1 cellular context compared by ENCODE assay signal in genomic region chr11:58578136-58578634, GRCh38.
TF ChIP-seq lines count a peak whose summit lies in the region.

No MANE protein-coding gene starts in this region.

TF ChIP-seq in K562, 482 proteins besides CTCF, POLR2A, EP300 and RAD21 (continued from another document and continues in another):
- TF ChIP-seq ARHGAP35 (IDR thresholded peaks at IDR 0.05; ENCODE audit: partially characterized antibody) = no peak
- TF ChIP-seq SUPT5H (IDR thresholded peaks at IDR 0.05) = no peak
- TF ChIP-seq MEF2A (IDR thresholded peaks at IDR 0.05; ENCODE audit: control insufficient read depth, low read depth, low read length) = no peak
- TF ChIP-seq DPF2 (IDR thresholded peaks at IDR 0.05) = 0 out of 2 replicates have a peak, but pooled peaks have one; percentile 12
- no peak for TF ChIP-seq ETS2 (tag; IDR thresholded peaks at IDR 0.05; ENCODE audit: borderline replicate concordance, poor library complexity, severe bottlenecking)
- TF ChIP-seq CBFA2T3 (IDR thresholded peaks at IDR 0.05) = no peak
- TF ChIP-seq EP400 (IDR thresholded peaks at IDR 0.05) = no peak
- TF ChIP-seq NFATC3 (IDR thresholded peaks at IDR 0.05) = no peak
- no peak for TF ChIP-seq ZNF232 (CRISPR knock-in tag; IDR thresholded peaks at IDR 0.05)
- TF ChIP-seq ADNP (tag; IDR thresholded peaks at IDR 0.05) = no peak
- no peak for TF ChIP-seq ZNF146 (CRISPR knock-in tag; IDR thresholded peaks at IDR 0.05; ENCODE audit: unreplicated experiment)
- TF ChIP-seq PKNOX1 (IDR thresholded peaks at IDR 0.05) = no peak
- TF ChIP-seq ZNF668 (CRISPR knock-in tag; IDR thresholded peaks at IDR 0.05) = no peak
- TF ChIP-seq RBM22 (IDR thresholded peaks at IDR 0.05; ENCODE audit: low read depth, low read length, poor library complexity, severe bottlenecking) = no peak
- 0 out of 2 replicates have a peak, but pooled peaks have one; percentile 21 for TF ChIP-seq MAX (CRISPR knock-in tag; IDR thresholded peaks at IDR 0.05)
- TF ChIP-seq ZNF695 (CRISPR knock-in tag; IDR thresholded peaks at IDR 0.05) = no peak
- no peak for TF ChIP-seq HIVEP1 (CRISPR knock-in tag; IDR thresholded peaks at IDR 0.05)
- TF ChIP-seq NR1H2 (CRISPR knock-in tag; IDR thresholded peaks at IDR 0.05) = no peak
- no peak for TF ChIP-seq NR2F6 (CRISPR knock-in tag; IDR thresholded peaks at IDR 0.05)
- TF ChIP-seq ELF4 (CRISPR knock-in tag; IDR thresholded peaks at IDR 0.05) = no peak
- no peak for TF ChIP-seq LARP7 (IDR thresholded peaks at IDR 0.05)
- TF ChIP-seq CREB3 (tag; conservative IDR thresholded peaks at IDR 0.05; ENCODE audit: low read depth) = no peak
- no peak for TF ChIP-seq ZFP30 (CRISPR knock-in tag; IDR thresholded peaks at IDR 0.05; ENCODE audit: borderline replicate concordance)
- no peak for TF ChIP-seq TRIM28 (IDR thresholded peaks at IDR 0.05)
- TF ChIP-seq AFF4 (CRISPR knock-in tag; IDR thresholded peaks at IDR 0.05) = no peak
- TF ChIP-seq CCAR2 (IDR thresholded peaks at IDR 0.05; ENCODE audit: low read depth, low read length) = no peak
- no peak for TF ChIP-seq ZNF77 (CRISPR knock-in tag; IDR thresholded peaks at IDR 0.05)
- TF ChIP-seq TRIM25 (IDR thresholded peaks at IDR 0.05; ENCODE audit: borderline replicate concordance) = no peak
- no peak for TF ChIP-seq HNRNPL (IDR thresholded peaks at IDR 0.05; ENCODE audit: low read depth, low read length)
- TF ChIP-seq SMC3 (conservative IDR thresholded peaks at IDR 0.05; ENCODE audit: insufficient read depth, low read depth, low read length) = no peak
- TF ChIP-seq ZNF592 (IDR thresholded peaks at IDR 0.05) = peak; percentile 61
- TF ChIP-seq SMARCE1 (IDR thresholded peaks at IDR 0.05) = no peak
- no peak for TF ChIP-seq KLF16 (IDR thresholded peaks at IDR 0.05)
- peak; percentile 68; the same call in 1 of the 2 replicates for TF ChIP-seq CREB1 (IDR thresholded peaks at IDR 0.05)
- TF ChIP-seq CREB1 (CRISPR knock-in tag; IDR thresholded peaks at IDR 0.05) = no peak
- no peak for TF ChIP-seq MCM7 (IDR thresholded peaks at IDR 0.05)
- no peak for TF ChIP-seq ZNF12 (CRISPR knock-in tag; IDR thresholded peaks at IDR 0.05)
- no peak for TF ChIP-seq NBN (IDR thresholded peaks at IDR 0.05; ENCODE audit: low read depth)
- no peak for TF ChIP-seq PREB (CRISPR knock-in tag; IDR thresholded peaks at IDR 0.05)
- no peak for TF ChIP-seq POLR3G (IDR thresholded peaks at IDR 0.05; ENCODE audit: extremely low read depth, insufficient read length, insufficient replicate concordance)
- no peak for TF ChIP-seq CREB5 (CRISPR knock-in tag; IDR thresholded peaks at IDR 0.05)
- no peak for TF ChIP-seq ZFP36 (IDR thresholded peaks at IDR 0.05; ENCODE audit: low read depth, low read length, partially characterized antibody)
- no peak for TF ChIP-seq TCF3 (CRISPR knock-in tag; IDR thresholded peaks at IDR 0.05)
- no peak for TF ChIP-seq ZKSCAN3 (CRISPR knock-in tag; IDR thresholded peaks at IDR 0.05)
- no peak for TF ChIP-seq NCOA1 (IDR thresholded peaks at IDR 0.05; ENCODE audit: low read depth)
- no peak for TF ChIP-seq STAT5B (CRISPR knock-in tag; IDR thresholded peaks at IDR 0.05)
- no peak for TF ChIP-seq PCBP1 (IDR thresholded peaks at IDR 0.05; ENCODE audit: low read depth, low read length, poor library complexity, severe bottlenecking)
- 0 out of 2 replicates have a peak, but pooled peaks have one; percentile 7 for TF ChIP-seq POLR2AphosphoS5 (IDR thresholded peaks at IDR 0.05; ENCODE audit: control insufficient read depth, insufficient read depth, low read depth, low read length)
- no peak for TF ChIP-seq ZNF778 (CRISPR knock-in tag; IDR thresholded peaks at IDR 0.05)
- TF ChIP-seq MCM5 (IDR thresholded peaks at IDR 0.05; ENCODE audit: low read depth) = no peak
- no peak for TF ChIP-seq STAG1 (CRISPR knock-in tag; IDR thresholded peaks at IDR 0.05; ENCODE audit: borderline replicate concordance)
- no peak for TF ChIP-seq GATAD2B (IDR thresholded peaks at IDR 0.05; ENCODE audit: borderline replicate concordance)
- peak; percentile 71 for TF ChIP-seq E2F8 (IDR thresholded peaks at IDR 0.05; ENCODE audit: low read depth, partially characterized antibody)
- no peak for TF ChIP-seq TEAD4 (IDR thresholded peaks at IDR 0.05; ENCODE audit: low read length)
- no peak for TF ChIP-seq TEAD4 (CRISPR knock-in tag; IDR thresholded peaks at IDR 0.05; ENCODE audit: borderline replicate concordance)
- no peak for TF ChIP-seq ZNF274 (IDR thresholded peaks at IDR 0.05; ENCODE audit: borderline replicate concordance, low read depth, low read length)
- no peak for TF ChIP-seq ZNF507 (tag; conservative IDR thresholded peaks at IDR 0.05)
